In genomic region chr20:53993310-53993709, GRCh38 we compare ENCODE assay signal across 23 cellular contexts.
"Had no signal": no experiment of that assay in that cellular context is flagged by ENCODE, and none has a peak within 500 bp of the region (broad histone marks: within the 10 kb centered on the region; RNA-seq: fewer than 3 reads in every experiment).

No MANE protein-coding gene starts in this region.

- H3K4me3 ChIP-seq: lung, ovary, psoas muscle, suprapubic skin, vagina had no signal

- FAIRE-seq: frontal cortex, kidney, small intestine had no signal

- H3K27me3 Mint-ChIP-seq: memory B cell had no signal

- H3K27me3 ChIP-seq: ovary, vagina had no signal

- H3K4me1 Mint-ChIP-seq: memory B cell; naive B cell; stimulated activated naive CD8-positive, alpha-beta T cell treated with anti-CD3 and anti-CD28 coated beads, Interleukin-15, amount 100 ng/mL, for 72 hours had no signal

- DNase-seq: cortex of kidney; head of caudate nucleus; kidney; naive B cell; nephron progenitor cell; occipital lobe; ovary; posterior cingulate gyrus; psoas muscle; right cardiac atrium; small intestine; stimulated activated CD4-positive, alpha-beta T cell treated with anti-CD3 and anti-CD28 coated beads, Interleukin-15, amount 100 ng/mL, for 24 hours; stimulated activated CD4-positive, alpha-beta T cell treated with anti-CD3 and anti-CD28 coated beads, Interleukin-4, amount 100 ng/mL, for 1 hour; stimulated activated CD8-positive, alpha-beta memory T cell treated with anti-CD3 and anti-CD28 coated beads, Interleukin-4, amount 100 ng/mL, for 48 hours; stimulated activated naive CD4-positive, alpha-beta T cell; stimulated activated naive CD8-positive, alpha-beta T cell treated with anti-CD3 and anti-CD28 coated beads, Interleukin-15, amount 100 ng/mL, for 72 hours; trophoblast cell had no signal

- H3K27ac ChIP-seq: ovary, psoas muscle, suprapubic skin, vagina had no signal

- H3K27ac Mint-ChIP-seq: memory B cell, naive B cell, nephron progenitor cell had no signal

- H3K4me3 Mint-ChIP-seq: memory B cell; naive B cell; nephron progenitor cell; stimulated activated naive CD8-positive, alpha-beta T cell treated with anti-CD3 and anti-CD28 coated beads, Interleukin-15, amount 100 ng/mL, for 72 hours had no signal

- H3K4me1 ChIP-seq: psoas muscle, suprapubic skin, vagina had no signal

- ATAC-seq: left lobe of liver; psoas muscle; right cardiac atrium; stimulated activated naive CD8-positive, alpha-beta T cell treated with anti-CD3 and anti-CD28 coated beads, Interleukin-15, amount 100 ng/mL, for 72 hours had no signal

- H3K9me3 ChIP-seq: ovary, psoas muscle, suprapubic skin, vagina had no signal

- H3K36me3 ChIP-seq: ovary, suprapubic skin, vagina had no signal
